28 cellular contexts compared by ENCODE assay signal in the genomic region with DNA sequence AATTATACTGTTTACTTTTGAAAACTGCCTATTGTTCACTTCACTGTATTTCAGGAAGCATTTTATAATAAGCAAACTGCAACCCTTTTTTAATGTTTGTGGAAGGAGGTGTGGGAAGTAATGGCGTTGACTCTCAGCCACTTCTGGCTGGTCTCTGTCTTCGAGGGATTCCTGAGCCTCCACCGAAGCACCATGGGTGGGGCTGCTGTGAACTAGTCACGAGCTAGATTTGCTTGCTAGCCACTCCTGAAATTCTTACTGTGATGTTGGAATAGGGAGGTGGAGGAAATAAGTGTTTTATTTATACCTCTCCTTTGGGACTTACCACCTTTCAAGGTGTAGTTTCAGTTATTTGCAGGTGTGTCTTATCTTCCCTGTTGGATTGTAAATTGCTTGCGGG. TPM values are rescaled to one million over a fixed set of nuclear protein-coding genes. Genes with fewer than 3 reads are reported as not detected.
DNase-seq lines count a peak whose midpoint lies in the region; ATAC-seq, FAIRE-seq and TF ChIP-seq lines count a peak whose summit lies in the region.
"Had no signal": no experiment of that assay in that cellular context is flagged by ENCODE, and none has a peak within 500 bp of the region (broad histone marks: within the 10 kb centered on the region; RNA-seq: fewer than 3 reads in every experiment).

No MANE protein-coding gene starts in this region.

- H3K36me3 ChIP-seq in HepG2 (replicated peaks in 1 of 2; ENCODE audit: control insufficient read depth in 1 of 2, insufficient read depth in 2 of 2, low read length in 2 of 2) = no peaks in the 10 kb centered on the region; a peak in 1 of 5 replicates
- H3K36me3 ChIP-seq in right lobe of liver = no peaks in the 10 kb centered on the region
- no peaks in the 10 kb centered on the region for H3K36me3 ChIP-seq in endodermal cell (ENCODE audit: control insufficient read depth, insufficient read depth, low read length)
- no peaks in the 10 kb centered on the region for H3K36me3 ChIP-seq in muscle layer of duodenum (ENCODE audit: control insufficient read depth in 1 of 2, insufficient read depth in 2 of 2, low read length in 2 of 2)
- H3K36me3 ChIP-seq: HAP-1 had no signal

- H3K4me1 Mint-ChIP-seq in endodermal cell = peaks cover 37% of the 10 kb centered on the region
- no peaks in the 10 kb centered on the region for H3K4me1 Mint-ChIP-seq in natural killer cell treated with Interleukin-12 subunit alpha and Interleukin-12 subunit beta and Interleukin-15 and Interleukin-18, amount 100 ng/mL, for 72 hours (ENCODE audit: low read depth in 2 of 2)

- H3K4me3 Mint-ChIP-seq in endodermal cell = no peak overlapping the region
- H3K4me3 Mint-ChIP-seq in natural killer cell treated with Interleukin-12 subunit alpha and Interleukin-12 subunit beta and Interleukin-15 and Interleukin-18, amount 100 ng/mL, for 72 hours = no peak overlapping the region
- H3K4me3 Mint-ChIP-seq: CD4-positive, alpha-beta T cell; HFFc6 had no signal

- no peak for FAIRE-seq in HepG2 (lab: Jason Lieb, UNC)
- FAIRE-seq: G401.6, GM12878 had no signal

- no peaks in the 10 kb centered on the region for H3K36me3 Mint-ChIP-seq in endodermal cell (ENCODE audit: low read depth)
- H3K36me3 Mint-ChIP-seq in natural killer cell treated with Interleukin-12 subunit alpha and Interleukin-12 subunit beta and Interleukin-15 and Interleukin-18, amount 100 ng/mL, for 72 hours = no peaks in the 10 kb centered on the region

- H3K4me3 ChIP-seq in HepG2 (replicated peaks in 1 of 3; ENCODE audit: insufficient read depth in 1 of 3, low read depth in 2 of 3, low read length in 3 of 3) = peak overlapping the region; percentile 17 to 45 (median 27); a peak in 4 of 6 replicates
- H3K4me3 ChIP-seq in right lobe of liver = no peak overlapping the region
- peak overlapping the region; percentile 12 for H3K4me3 ChIP-seq in endodermal cell (ENCODE audit: low read length)
- H3K4me3 ChIP-seq in muscle layer of duodenum (ENCODE audit: low read depth in 1 of 2, low read length in 2 of 2) = no peak overlapping the region
- H3K4me3 ChIP-seq: GM12878, GM23248, HAP-1 had no signal

- intact Hi-C loops in HepG2 (cut with micrococcal nuclease; ENCODE audit: unreplicated experiment) = no loop called here
- intact Hi-C loops in right lobe of liver (cut with DNase I) = no loop called here

- H2AFZ ChIP-seq in HepG2 (ENCODE audit: low read length) = no peak overlapping the region
- H2AFZ ChIP-seq: GM23248 had no signal

- H3K27ac Mint-ChIP-seq in endodermal cell = no peak overlapping the region
- no peak overlapping the region for H3K27ac Mint-ChIP-seq in natural killer cell treated with Interleukin-12 subunit alpha and Interleukin-12 subunit beta and Interleukin-15 and Interleukin-18, amount 100 ng/mL, for 72 hours
- H3K27ac Mint-ChIP-seq: CD4-positive, alpha-beta T cell; HFFc6 had no signal

- H3K9me3 ChIP-seq in HepG2 (ENCODE audit: low read length) (no peaks in the 10 kb centered on the region), right lobe of liver (no peaks in the 10 kb centered on the region), endodermal cell (ENCODE audit: control insufficient read depth, low read length) (no peaks in the 10 kb centered on the region), muscle layer of duodenum (ENCODE audit: control insufficient read depth in 1 of 2, low read length in 2 of 2) (no peaks in the 10 kb centered on the region)
- H3K9me3 ChIP-seq: HAP-1 had no signal

- H4K20me1 ChIP-seq in HepG2 (ENCODE audit: insufficient read depth, low read length) = no peaks in the 10 kb centered on the region

- peaks cover 5% of the 10 kb centered on the region for H3K27me3 Mint-ChIP-seq in endodermal cell (ENCODE audit: insufficient read depth)
- H3K27me3 Mint-ChIP-seq in natural killer cell treated with Interleukin-12 subunit alpha and Interleukin-12 subunit beta and Interleukin-15 and Interleukin-18, amount 100 ng/mL, for 72 hours = peaks cover 27 to 52% of the 10 kb centered on the region in 2 donors

- no peak for TF ChIP-seq RAD21 in HepG2 (CRISPR knock-in tag; IDR thresholded peaks at IDR 0.05)

- H3K27ac ChIP-seq in HepG2 (ENCODE audit: extremely low read length, insufficient read depth, low read length) (peak overlapping the region; percentile 70), right lobe of liver (no peak overlapping the region), endodermal cell (ENCODE audit: low read depth, low read length) (no peak overlapping the region), muscle layer of duodenum (ENCODE audit: low read length) (peak overlapping the region; percentile 24)
- H3K27ac ChIP-seq: GM23248, KMS-11, RWPE1 had no signal

- peaks cover 65% of the 10 kb centered on the region for H3K79me2 ChIP-seq in HepG2 (ENCODE audit: insufficient read depth, low read length)

- H3K4me2 ChIP-seq in HepG2 (ENCODE audit: low read depth, low read length) = peak overlapping the region; percentile 70
- H3K4me2 ChIP-seq: KMS-11 had no signal

- DNase-seq in HepG2 (ENCODE audit: low spot score) = no peak
- DNase-seq in right lobe of liver = no peak
- DNase-seq in endodermal cell = no peak
- DNase-seq in C1 segment of cervical spinal cord (lab: John Stamatoyannopoulos, UW) = no peak
- DNase-seq in natural killer cell treated with Interleukin-12 subunit alpha and Interleukin-12 subunit beta and Interleukin-15 and Interleukin-18, amount 100 ng/mL, for 72 hours (ENCODE audit: low spot score) = no peak
- DNase-seq in AG08396 (ENCODE audit: low spot score) = no peak
- no peak for DNase-seq in NCI-H524 (lab: John Stamatoyannopoulos, UW)
- DNase-seq: 8988T; ACHN; CD4-positive, alpha-beta T cell; COR-L47; GM23248; HFFc6; IMR-90; NCI-H1048; NCI-H1417 treated with DMSO at 0.1 percent for 48 hours; NCI-H1694 treated with DMSO at 0.1 percent for 48 hours; NCI-H2081 treated with DMSO at 0.1 percent for 48 hours; NCI-H2171 treated with DMSO at 0.1 percent for 48 hours; NCI-H524 treated with DMSO at 0.1 percent for 48 hours; SHP77 had no signal

- in situ Hi-C loops in HepG2 (cut with HindIII; ENCODE audit: extremely low pct_ligation_motif_present, low pct_unique_long_range_greater_than_20kb) = no loop called here

- TF ChIP-seq POLR2A in HepG2 (IDR thresholded peaks at IDR 0.05; ENCODE audit: insufficient read depth in 1 of 2, low read depth in 2 of 2, low read length in 2 of 2) = no peak
- no peak for TF ChIP-seq POLR2A in right lobe of liver (IDR thresholded peaks at IDR 0.05)

- CTCF ChIA-PET in HepG2 (lab: Yijun Ruan, JAX; ENCODE audit: low intra/inter-chr PET ratio, low total read pairs) = no interaction called here

- no peaks in the 10 kb centered on the region for H3K9me3 Mint-ChIP-seq in endodermal cell
- H3K9me3 Mint-ChIP-seq in natural killer cell treated with Interleukin-12 subunit alpha and Interleukin-12 subunit beta and Interleukin-15 and Interleukin-18, amount 100 ng/mL, for 72 hours = no peaks in the 10 kb centered on the region
- H3K9me3 Mint-ChIP-seq: CD4-positive, alpha-beta T cell; HFFc6 had no signal

- H3K27me3 ChIP-seq in HepG2 (ENCODE audit: control insufficient read depth in 1 of 2, insufficient read depth in 2 of 2, low read length in 2 of 2) = no peaks in the 10 kb centered on the region
- no peaks in the 10 kb centered on the region for H3K27me3 ChIP-seq in right lobe of liver
- no peaks in the 10 kb centered on the region for H3K27me3 ChIP-seq in endodermal cell (ENCODE audit: control insufficient read depth, insufficient read depth, low read length, poor library complexity, severe bottlenecking)
- H3K27me3 ChIP-seq in muscle layer of duodenum (ENCODE audit: low read depth, low read length) = no peaks in the 10 kb centered on the region

- POLR2A ChIA-PET in HepG2 (lab: Yijun Ruan, JAX) = interaction anchor here (0.8 to 3.0 kb wide), 5 partner anchors 8 to 48 kb away, joined by 4 to 33 read pairs (median 11); partner anchors contain the start of gene PIP5K1B

- WGBS in HepG2 (ENCODE audit: low lambda C conversion rate) = 15% methylated on average over 4 of the region's 5 CpGs
- 45% methylated on average over 5 of the region's 5 CpGs for WGBS in right lobe of liver (ENCODE audit: insufficient coverage, low coverage, low lambda C conversion rate, missing lambda C conversion rate)
- 84% methylated on average over 4 of the region's 5 CpGs; no CpG with 5 or more reads in 1 of the 2 experiments for WGBS in endodermal cell (ENCODE audit: insufficient coverage in 1 of 2, insufficient read length in 1 of 2), 2 experiments

- TF ChIP-seq EP300 in HepG2 (IDR thresholded peaks at IDR 0.05; ENCODE audit: low read depth in 2 of 2, low read length in 2 of 2) = no peak
- TF ChIP-seq EP300 in HepG2 (CRISPR knock-in tag; IDR thresholded peaks at IDR 0.05; ENCODE audit: borderline replicate concordance) = no peak

- no TSS peak for BruUV-seq in HepG2 (replicated peaks; lab: Mats Ljungman, UMichigan)

- H3K9ac ChIP-seq in HepG2 (ENCODE audit: insufficient read depth, low read depth, low read length) (peak overlapping the region; percentile 38), endodermal cell (ENCODE audit: extremely low read depth, low read length, poor library complexity, severe bottlenecking) (no peak overlapping the region)
- H3K9ac ChIP-seq: GM23248, KMS-11 had no signal

- ATAC-seq in HepG2 (peak; percentile 26), right lobe of liver (no peak)
- no peak for ATAC-seq in natural killer cell treated with Interleukin-12 subunit alpha and Interleukin-12 subunit beta and Interleukin-15 and Interleukin-18, amount 100 ng/mL, for 72 hours
- ATAC-seq: GM12878 had no signal

- TF ChIP-seq CTCF in HepG2 (CRISPR knock-in tag; IDR thresholded peaks at IDR 0.05) = no peak
- TF ChIP-seq CTCF in right lobe of liver (IDR thresholded peaks at IDR 0.05) = no peak
- TF ChIP-seq CTCF in endodermal cell (conservative IDR thresholded peaks at IDR 0.05) = no peak

- H3K4me1 ChIP-seq in HepG2 (ENCODE audit: insufficient read depth, low read length) = peaks cover 77% of the 10 kb centered on the region
- no peaks in the 10 kb centered on the region for H3K4me1 ChIP-seq in right lobe of liver
- H3K4me1 ChIP-seq in endodermal cell (ENCODE audit: control insufficient read depth, insufficient read depth, low read length) = peaks cover 9% of the 10 kb centered on the region
- no peaks in the 10 kb centered on the region for H3K4me1 ChIP-seq in muscle layer of duodenum (ENCODE audit: control insufficient read depth in 1 of 2, insufficient read depth in 2 of 2, low read length in 2 of 2)
- H3K4me1 ChIP-seq: HAP-1 had no signal

RNA-seq across cellular contexts. Expression of gene PIP5K1B, which starts 26.8 kb away (rescaled TPM):
- total RNA-seq in HepG2 (2016; rRNA removed; fragmentation: Illumina TruSeq; extraction: Trizol) (15.8 and 20.9 TPM in 2 replicates), right lobe of liver (under 1 TPM in 2 of 6 experiments, not detected in 4; 0.27 to 0.71 TPM), endodermal cell (10 to 100 TPM in 1 of 2 donors, 1 to 10 TPM in 1; 8.5 to 10.2 TPM)
- total RNA-seq in HepG2 (2016; cell fraction: cytosol; rRNA removed; fragmentation: Illumina TruSeq; extraction: Trizol; ENCODE audit: low read depth) = 4.8 and 6.0 TPM in 2 replicates
- total RNA-seq in HepG2 (2016; cell fraction: insoluble cytoplasmic fraction; rRNA removed; fragmentation: Illumina TruSeq; extraction: Trizol) = 14.6 and 19.9 TPM in 2 replicates
- total RNA-seq in HepG2 (2016; cell fraction: membrane; rRNA removed; fragmentation: Illumina TruSeq; extraction: Trizol) = 15.0 and 15.8 TPM in 2 replicates
- total RNA-seq in HepG2 (2016; cell fraction: nucleus; rRNA removed; fragmentation: Illumina TruSeq; extraction: Trizol) = 22.1 and 23.7 TPM in 2 replicates
- polyA plus RNA-seq in HepG2 (2011; rRNA removed) = 12.5 and 17.5 TPM in 2 replicates
- polyA plus RNA-seq in HepG2 (2011; cell fraction: cytosol; rRNA removed) = 8.8 and 10.8 TPM in 2 replicates
- polyA plus RNA-seq in HepG2 (2011; cell fraction: nucleus; rRNA removed) = 7.1 and 7.2 TPM in 2 replicates
- polyA plus RNA-seq in HepG2 (2012) = 10.5 and 11.6 TPM in 2 replicates
- polyA plus RNA-seq in HepG2 (2016; cell fraction: cytosol; fragmentation: Illumina TruSeq; extraction: Trizol; ENCODE audit: low read depth) = 4.0 and 4.9 TPM in 2 replicates
- 22.2 and 24.8 TPM in 2 replicates for polyA plus RNA-seq in HepG2 (2016; cell fraction: insoluble cytoplasmic fraction; fragmentation: Illumina TruSeq; extraction: Trizol; ENCODE audit: low read depth)
- polyA plus RNA-seq in HepG2 (2016; cell fraction: membrane; fragmentation: Illumina TruSeq; extraction: Trizol; ENCODE audit: low read depth) = 11.2 and 13.2 TPM in 2 replicates
- 11.5 and 12.3 TPM in 2 replicates for polyA plus RNA-seq in HepG2 (2016; cell fraction: nucleus; fragmentation: Illumina TruSeq; extraction: Trizol; ENCODE audit: insufficient read depth, low read depth)
- polyA minus RNA-seq in HepG2 (2011; rRNA and poly(A)+ RNA removed; ENCODE audit: low replicate concordance) = 0.12 and 25.9 TPM in 2 replicates
- polyA minus RNA-seq in HepG2 (2011; cell fraction: cytosol; rRNA and poly(A)+ RNA removed) = 11.4 and 11.6 TPM in 2 replicates
- polyA minus RNA-seq in HepG2 (2011; cell fraction: nucleus; rRNA and poly(A)+ RNA removed) = 72.0 and 77.6 TPM in 2 replicates
- polyA plus RNA-seq in endodermal cell (2013, experiment 1 of 2) = 13.3 TPM
- polyA plus RNA-seq in endodermal cell (2013, experiment 2 of 2) = 14.4 TPM
- under 1 TPM; 0.24 to 0.73 TPM for total RNA-seq in natural killer cell treated with Interleukin-12 subunit alpha and Interleukin-12 subunit beta and Interleukin-15 and Interleukin-18, amount 100 ng/mL, for 72 hours
- total RNA-seq: CD4-positive, alpha-beta T cell; GM23248; HFFc6; IMR-90 had no signal
- polyA plus RNA-seq: BJ, GM23248, IMR-90 had no signal

Comparison
In these comparisons a context has a peak if more than half of its experiments do, and no peak if none do; other contexts are left out.
1. H3K27ac ChIP-seq: peak in HepG2 (single experiment) and muscle layer of duodenum (single experiment); none in right lobe of liver (0 of 3) and endodermal cell (single experiment).
2. H3K4me3 ChIP-seq: peak in HepG2 (3 of 3) and endodermal cell (single experiment); none in right lobe of liver (0 of 3) and muscle layer of duodenum (0 of 2).